1 cellular context compared by ENCODE assay signal in the genomic region with DNA sequence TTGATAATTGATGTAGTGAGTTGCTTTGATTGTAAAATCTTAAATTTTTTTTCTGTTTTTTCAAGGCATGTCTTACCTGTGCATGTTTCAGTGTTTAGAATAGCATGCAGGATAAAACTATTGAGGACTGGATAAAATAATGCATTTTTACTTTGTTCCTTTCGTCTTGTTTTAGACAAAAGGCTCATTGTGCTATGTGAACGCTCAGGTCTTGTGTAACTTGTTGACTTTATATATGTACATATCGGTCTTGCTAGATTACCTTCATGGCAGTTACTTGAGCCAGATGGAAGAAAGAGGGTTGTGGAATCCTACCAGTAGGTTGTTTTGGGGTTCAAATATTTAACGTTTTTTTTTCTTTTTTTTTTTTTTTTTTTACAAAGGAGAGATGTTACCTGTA.
TF ChIP-seq lines count a peak whose summit lies in the region.

No MANE protein-coding gene starts in this region.

TF ChIP-seq in HEK293, 187 proteins besides CTCF, POLR2A, EP300 and RAD21 (continued from another document):
- TF ChIP-seq, protein P1, sequence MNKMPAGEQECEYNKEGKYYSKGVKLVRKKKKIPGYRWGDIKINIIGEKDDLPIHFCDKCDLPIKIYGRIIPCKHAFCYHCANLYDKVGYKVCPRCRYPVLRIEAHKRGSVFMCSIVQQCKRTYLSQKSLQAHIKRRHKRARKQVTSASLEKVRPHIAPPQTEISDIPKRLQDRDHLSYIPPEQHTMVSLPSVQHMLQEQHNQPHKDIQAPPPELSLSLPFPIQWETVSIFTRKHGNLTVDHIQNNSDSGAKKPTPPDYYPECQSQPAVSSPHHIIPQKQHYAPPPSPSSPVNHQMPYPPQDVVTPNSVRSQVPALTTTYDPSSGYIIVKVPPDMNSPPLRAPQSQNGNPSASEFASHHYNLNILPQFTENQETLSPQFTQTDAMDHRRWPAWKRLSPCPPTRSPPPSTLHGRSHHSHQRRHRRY (tag by site-specific recombination; IDR thresholded peaks at IDR 0.05) = no peak
